8 cellular contexts compared by ENCODE assay signal in genomic region chr2:119760237-119760807, GRCh38. TPM values are rescaled to one million over a fixed set of nuclear protein-coding genes. Genes with fewer than 3 reads are reported as not detected.
DNase-seq lines count a peak whose midpoint lies in the region; ATAC-seq and TF ChIP-seq lines count a peak whose summit lies in the region.

No MANE protein-coding gene starts in this region.

- peak overlapping the region; percentile 99 for H3K27ac ChIP-seq in mesendoderm (ENCODE audit: low read depth, low read length)
- H3K27ac ChIP-seq in tibial nerve = peak overlapping the region; percentile 69 to 94 (median 87)

- TF ChIP-seq EP300 in tibial nerve (IDR thresholded peaks at IDR 0.05) = no peak

- WGBS in mesendoderm (ENCODE audit: extremely low coverage, insufficient coverage, low lambda C conversion rate) = no CpG with 5 or more reads among the region's 36 CpGs
- WGBS in tibial nerve, 2 donors = 1 to 3% methylated on average over 18 to 30 of the region's 36 CpGs

- H3K27me3 ChIP-seq in mesendoderm (ENCODE audit: insufficient read depth, low read length, poor library complexity) (no peaks in the 10 kb centered on the region), tibial nerve (no peaks in the 10 kb centered on the region)

- no peak for TF ChIP-seq POLR2A in tibial nerve (IDR thresholded peaks at IDR 0.05)

- no peaks in the 10 kb centered on the region for H3K4me1 ChIP-seq in mesendoderm (ENCODE audit: control insufficient read depth, low read depth, low read length)
- H3K4me1 ChIP-seq in tibial nerve = peaks cover 0 to 41% (median 18%) of the 10 kb centered on the region in 4 donors

- H2AK5ac ChIP-seq in mesendoderm (ENCODE audit: low read length) = no peak overlapping the region

- no peak overlapping the region for H4K5ac ChIP-seq in mesendoderm (ENCODE audit: low read length)

- peak overlapping the region; percentile 91 for H3K9ac ChIP-seq in mesendoderm (ENCODE audit: low read length)

- no peaks in the 10 kb centered on the region for H3K79me1 ChIP-seq in mesendoderm (ENCODE audit: low read length)

- H3K9me3 ChIP-seq in tibial nerve = no peaks in the 10 kb centered on the region

- DNase-seq in NCI-H1417 (lab: John Stamatoyannopoulos, UW) = peak; percentile 26 to 89 (median 89)
- no peak for DNase-seq in NCI-H1417 treated with DMSO at 0.1 percent for 48 hours (lab: John Stamatoyannopoulos, UW)
- peak; percentile 79 for DNase-seq in NCI-H69 (lab: John Stamatoyannopoulos, UW)
- no peak for DNase-seq in cardiac fibroblast (ENCODE audit: low read depth in 2 of 2)
- peak; percentile 77 for DNase-seq in mesendoderm
- DNase-seq in tibial nerve (ENCODE audit: low spot score in 2 of 2) = no peak
- DNase-seq in retina = no peak

- H3K4ac ChIP-seq in mesendoderm (ENCODE audit: low read depth, low read length) = peak overlapping the region; percentile 75

- peak; percentile 12 for ATAC-seq in HG02623 (IDR thresholded peaks at IDR 0.05; ENCODE audit: unreplicated experiment)

- peak overlapping the region; percentile 48 for H3K23ac ChIP-seq in mesendoderm (ENCODE audit: low read length)

- peak overlapping the region; percentile 50 for H2BK120ac ChIP-seq in mesendoderm (ENCODE audit: low read depth, low read length)

- peak overlapping the region; percentile 35 for H2BK5ac ChIP-seq in mesendoderm (ENCODE audit: low read length)

- no peaks in the 10 kb centered on the region for H3K36me3 ChIP-seq in mesendoderm (ENCODE audit: control insufficient read depth, insufficient read depth, low read length)
- H3K36me3 ChIP-seq in tibial nerve = no peaks in the 10 kb centered on the region

- TF ChIP-seq CTCF in cardiac fibroblast (IDR thresholded peaks at IDR 0.05; ENCODE audit: low read depth, low read length) (no peak), tibial nerve (IDR thresholded peaks at IDR 0.05) (no peak)

- peak overlapping the region; percentile 55 for H3K4me2 ChIP-seq in mesendoderm (ENCODE audit: low read length)

- peak overlapping the region; percentile 94 for H3K56ac ChIP-seq in mesendoderm (ENCODE audit: low read length)

- H3K4me3 ChIP-seq in cardiac fibroblast (replicated peaks in 1 of 2; ENCODE audit: low read depth in 2 of 2, low read length in 2 of 2) (peak overlapping the region; percentile 76 to 77), mesendoderm (ENCODE audit: low read length) (peak overlapping the region; percentile 84), tibial nerve (peak overlapping the region; percentile 82 to 94 (median 90))

- peaks cover 28% of the 10 kb centered on the region for H3K79me2 ChIP-seq in mesendoderm (ENCODE audit: control insufficient read depth, insufficient read depth, low read length)

- H3K18ac ChIP-seq in mesendoderm (ENCODE audit: low read length) = peak overlapping the region; percentile 78

- H2BK15ac ChIP-seq in mesendoderm (replicated peaks; ENCODE audit: low read depth) = no peak overlapping the region

- H4K8ac ChIP-seq in mesendoderm (ENCODE audit: low read depth, low read length) = peak overlapping the region; percentile 16

RNA-seq across cellular contexts. Expression of gene PTPN4, which starts 0.6 kb away (rescaled TPM):
- 11.0 TPM for polyA plus RNA-seq in mesendoderm (2013, experiment 1 of 2)
- polyA plus RNA-seq in mesendoderm (2013, experiment 2 of 2) = 11.4 TPM
- 10 to 100 TPM; 15.0 to 45.2 (median 21.1) TPM for total RNA-seq in tibial nerve

Comparison
In these comparisons a context has a peak if more than half of its experiments do, and no peak if none do; other contexts are left out.
1. DNase-seq: peak in NCI-H1417 (3 of 3), NCI-H69 (single experiment) and mesendoderm (single experiment); none in NCI-H1417 treated with DMSO at 0.1 percent for 48 hours (single experiment), cardiac fibroblast (0 of 2), tibial nerve (0 of 2) and retina (single experiment).
2. Peak in every context shown above with its lines, with median percentiles within 50 percentile points of each other: H3K4me3 ChIP-seq.